ENCODE assay signal across 21 cellular contexts in the genomic region with DNA sequence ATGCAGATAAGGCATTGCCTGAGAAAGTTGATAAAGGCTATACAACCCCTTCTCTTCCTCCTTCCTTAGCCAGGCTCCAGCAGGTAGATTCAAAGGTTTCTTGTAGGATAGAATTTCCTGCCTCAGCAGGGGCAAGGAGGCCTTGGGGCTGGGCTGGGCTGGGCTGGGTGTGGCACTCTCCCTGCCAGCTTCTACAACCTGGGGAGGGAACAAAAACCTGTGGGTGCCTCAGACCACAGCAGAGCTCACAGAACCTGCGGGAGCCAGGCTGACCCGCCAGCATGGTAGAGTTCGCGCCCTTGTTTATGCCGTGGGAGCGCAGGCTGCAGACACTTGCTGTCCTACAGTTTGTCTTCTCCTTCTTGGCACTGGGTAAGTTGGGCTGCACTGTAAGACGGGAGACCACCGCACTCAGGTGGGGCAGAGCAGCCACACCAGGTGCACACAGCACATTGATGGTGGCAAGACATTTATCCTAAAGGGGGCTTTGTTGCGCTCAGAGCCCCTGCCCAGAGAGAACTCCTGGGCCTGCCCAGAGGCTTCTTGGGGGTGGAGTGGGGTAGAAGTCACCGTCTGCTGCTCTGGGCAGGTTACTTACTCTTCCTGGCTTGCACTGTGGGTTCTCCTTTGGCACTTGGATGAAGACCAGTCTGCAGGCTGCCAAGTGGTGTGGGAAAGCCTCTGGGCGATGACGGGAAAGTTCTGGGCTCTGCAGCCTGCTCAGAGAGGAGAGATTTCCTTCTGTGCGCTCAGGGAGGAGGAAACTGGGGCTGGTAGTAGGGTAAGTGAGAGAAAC. TPM values are rescaled to one million over a fixed set of nuclear protein-coding genes. Genes with fewer than 3 reads are reported as not detected.
A peak's percentile ranks its signal among the peaks of the same experiment; 100 is the strongest.
DNase-seq lines count a peak whose midpoint lies in the region; ATAC-seq and TF ChIP-seq lines count a peak whose summit lies in the region.
"Had no signal": no experiment of that assay in that cellular context is flagged by ENCODE, and none has a peak within 500 bp of the region (broad histone marks: within the 10 kb centered on the region; RNA-seq: fewer than 3 reads in every experiment).

MOGAT2 (plus strand) TSS at position 231 of the 796 bp plus-strand sequence; CDS start at position 282, 51 bp downstream.

- H3K4me3 ChIP-seq in breast epithelium = peak within 1 kb of the TSS in 1 of 3 donors; percentile 15
- no peak within 1 kb of the TSS for H3K4me3 ChIP-seq in mammary epithelial cell (replicated peaks in 1 of 3; ENCODE audit: insufficient read depth in 1 of 3, low read depth in 2 of 3, low read length in 3 of 3)
- H3K4me3 ChIP-seq in heart right ventricle = no peak within 1 kb of the TSS
- H3K4me3 ChIP-seq in neural progenitor cell = no peak within 1 kb of the TSS
- peak within 1 kb of the TSS in 3 of 4 donors; percentile 23 to 52 (median 41) for H3K4me3 ChIP-seq in transverse colon
- H3K4me3 ChIP-seq: dorsolateral prefrontal cortex, uterus had no signal

- H3K9me3 ChIP-seq in breast epithelium (no peaks in the 10 kb centered on the region), mammary epithelial cell (replicated peaks; ENCODE audit: insufficient read depth, low read length) (no peaks in the 10 kb centered on the region), heart right ventricle (no peaks in the 10 kb centered on the region), neural progenitor cell (ENCODE audit: low read depth) (no peaks in the 10 kb centered on the region), transverse colon (no peaks in the 10 kb centered on the region)
- H3K9me3 ChIP-seq: uterus had no signal

- TF ChIP-seq EP300 in transverse colon (IDR thresholded peaks at IDR 0.05; ENCODE audit: low read depth) = no peak

- in situ Hi-C loops in mammary epithelial cell (cut with MboI; ENCODE audit: low sequenced_read_pairs in 2 of 2) = loop anchor here in 1 of 2 donors (25.0 kb wide), 1 partner anchor 144 kb away; no protein-coding TSS in a partner anchor
- in situ Hi-C loops in transverse colon (cut with MboI; ENCODE audit: low pct_ligation_motif_present in 1 of 4, low pct_unique_long_range_greater_than_20kb in 1 of 4, low sequenced_read_pairs in 3 of 4) = no loop called here

- H3K27me3 Mint-ChIP-seq in neural progenitor cell (ENCODE audit: insufficient read depth, low read depth) = peaks cover 4% of the 10 kb centered on the region
- H3K27me3 Mint-ChIP-seq: activated naive CD8-positive, alpha-beta T cell treated with anti-CD3 and anti-CD28 coated beads, Interleukin-2, amount 50 U/mL, for 24 hours had no signal

- TF ChIP-seq POLR2A in breast epithelium (IDR thresholded peaks at IDR 0.05) (no peak), transverse colon (IDR thresholded peaks at IDR 0.05) (peak; percentile 89)

- H3K4me1 ChIP-seq in breast epithelium (peaks cover 0 to 12% of the 10 kb centered on the region in 2 donors), mammary epithelial cell (ENCODE audit: insufficient read depth, low read length) (no peaks in the 10 kb centered on the region), heart right ventricle (peaks cover 0 to 30% (median 0%) of the 10 kb centered on the region in 9 donors), neural progenitor cell (no peaks in the 10 kb centered on the region), transverse colon (peaks cover 6 to 75% (median 54%) of the 10 kb centered on the region in 4 donors)
- H3K4me1 ChIP-seq: uterus had no signal

- DNase-seq in breast epithelium (ENCODE audit: low spot score in 2 of 2) = peak in 1 of 2 donors; percentile 25
- DNase-seq in mammary epithelial cell = no peak
- DNase-seq in heart right ventricle = no peak
- DNase-seq in neural progenitor cell (ENCODE audit: low spot score) = no peak
- DNase-seq in transverse colon = peak; percentile 84
- DNase-seq in NCI-H226 = no peak
- no peak for DNase-seq in NCI-H2196 treated with DMSO at 0.1 percent for 48 hours (lab: John Stamatoyannopoulos, UW; ENCODE audit: unreplicated experiment)
- no peak for DNase-seq in SIG-M5 (lab: John Stamatoyannopoulos, UW)
- DNase-seq: 8988T; activated CD4-positive, alpha-beta T cell treated with anti-CD3 and anti-CD28 coated beads for 36 hours; activated naive CD8-positive, alpha-beta T cell treated with anti-CD3 and anti-CD28 coated beads, Interleukin-2, amount 50 U/mL, for 24 hours; brain microvascular endothelial cell; Calu3; dorsolateral prefrontal cortex; GOT3; NCI-H774; stimulated activated CD4-positive, alpha-beta T cell treated with anti-CD3 and anti-CD28 coated beads, Interleukin-2, amount 100 ng/mL, for 24 hours; uterus had no signal

- H3K27ac ChIP-seq in breast epithelium = peak within 1 kb of the TSS; percentile 31 to 77
- H3K27ac ChIP-seq in mammary epithelial cell (ENCODE audit: insufficient read depth, low read depth, low read length) = no peak within 1 kb of the TSS
- H3K27ac ChIP-seq in heart right ventricle = no peak within 1 kb of the TSS
- H3K27ac ChIP-seq in neural progenitor cell = no peak within 1 kb of the TSS
- peak within 1 kb of the TSS; percentile 85 to 90 (median 88) for H3K27ac ChIP-seq in transverse colon
- H3K27ac ChIP-seq: brain microvascular endothelial cell, dorsolateral prefrontal cortex, RWPE1, uterus had no signal

- no peaks in the 10 kb centered on the region for H3F3A ChIP-seq in neural progenitor cell (ENCODE audit: low read depth)

- no peak for TF ChIP-seq CTCF in breast epithelium (IDR thresholded peaks at IDR 0.05)
- no peak for TF ChIP-seq CTCF in mammary epithelial cell (conservative IDR thresholded peaks at IDR 0.05 in 1 of 2, IDR thresholded peaks at IDR 0.05 in 1 of 2; ENCODE audit: extremely low read depth in 1 of 2, insufficient read depth in 1 of 2, low read depth in 1 of 2, low read length in 2 of 2)
- no peak for TF ChIP-seq CTCF in heart right ventricle (IDR thresholded peaks at IDR 0.05)
- TF ChIP-seq CTCF in neural progenitor cell (IDR thresholded peaks at IDR 0.05) = no peak
- TF ChIP-seq CTCF in transverse colon (IDR thresholded peaks at IDR 0.05) = no peak

- no peaks in the 10 kb centered on the region for H3K9me3 Mint-ChIP-seq in neural progenitor cell
- H3K9me3 Mint-ChIP-seq: activated naive CD8-positive, alpha-beta T cell treated with anti-CD3 and anti-CD28 coated beads, Interleukin-2, amount 50 U/mL, for 24 hours had no signal

- CTCF ChIA-PET in mammary epithelial cell (lab: Charles Lee; ENCODE audit: low non-redundant PET) = no interaction called here

- H4K20me1 ChIP-seq in mammary epithelial cell (ENCODE audit: insufficient read depth, low read length) (no peaks in the 10 kb centered on the region), neural progenitor cell (ENCODE audit: low read depth) (no peaks in the 10 kb centered on the region)

- H3K4me1 Mint-ChIP-seq in neural progenitor cell = peaks cover 4% of the 10 kb centered on the region
- H3K4me1 Mint-ChIP-seq: activated CD4-positive, alpha-beta T cell treated with anti-CD3 and anti-CD28 coated beads for 36 hours; activated naive CD8-positive, alpha-beta T cell treated with anti-CD3 and anti-CD28 coated beads, Interleukin-2, amount 50 U/mL, for 24 hours had no signal

- H3K36me3 ChIP-seq in breast epithelium (no peaks in the 10 kb centered on the region), mammary epithelial cell (ENCODE audit: insufficient read depth, low read length) (no peaks in the 10 kb centered on the region), heart right ventricle (no peaks in the 10 kb centered on the region), neural progenitor cell (no peaks in the 10 kb centered on the region), transverse colon (no peaks in the 10 kb centered on the region)
- H3K36me3 ChIP-seq: brain microvascular endothelial cell, uterus had no signal

- 42% methylated on average over 8 of the region's 13 CpGs for WGBS in mammary epithelial cell (ENCODE audit: low coverage, missing lambda C conversion rate)
- 73 to 78% methylated on average over 13 of the region's 13 CpGs for WGBS in heart right ventricle, 2 donors
- WGBS in transverse colon (ENCODE audit: low coverage in 1 of 2), 2 donors = 49% methylated on average over 13 of the region's 13 CpGs; no CpG with 5 or more reads in 1 of the 2 donors

- dilution Hi-C loops in mammary epithelial cell (cut with HindIII; ENCODE audit: low sequenced_read_pairs) = no loop called here

- H3K9ac ChIP-seq in mammary epithelial cell (ENCODE audit: insufficient read depth, low read length) (no peak within 1 kb of the TSS), neural progenitor cell (no peak within 1 kb of the TSS)

- no TSS peak for BruUV-seq in mammary epithelial cell (replicated peaks; lab: Mats Ljungman, UMichigan)

- H3K36me3 Mint-ChIP-seq in neural progenitor cell = no peaks in the 10 kb centered on the region

- no peaks in the 10 kb centered on the region for H3K79me2 ChIP-seq in mammary epithelial cell (ENCODE audit: insufficient read depth, low read length)
- no peaks in the 10 kb centered on the region for H3K79me2 ChIP-seq in neural progenitor cell (ENCODE audit: low read depth)

- no peaks in the 10 kb centered on the region for H3K27me3 ChIP-seq in breast epithelium
- no peaks in the 10 kb centered on the region for H3K27me3 ChIP-seq in mammary epithelial cell (ENCODE audit: insufficient read depth, low read length)
- H3K27me3 ChIP-seq in heart right ventricle = no peaks in the 10 kb centered on the region
- H3K27me3 ChIP-seq in neural progenitor cell = no peaks in the 10 kb centered on the region
- H3K27me3 ChIP-seq in transverse colon = no peaks in the 10 kb centered on the region
- H3K27me3 ChIP-seq: brain microvascular endothelial cell, dorsolateral prefrontal cortex, uterus had no signal

- peak; percentile 54 to 91 (median 73) for ATAC-seq in heart right ventricle
- ATAC-seq: activated CD4-positive, alpha-beta T cell treated with anti-CD3 and anti-CD28 coated beads for 36 hours; activated naive CD8-positive, alpha-beta T cell treated with anti-CD3 and anti-CD28 coated beads, Interleukin-2, amount 50 U/mL, for 24 hours had no signal

- H3K4me2 ChIP-seq in mammary epithelial cell (ENCODE audit: insufficient read depth, low read depth, low read length) = no peak within 1 kb of the TSS
- no peak within 1 kb of the TSS for H3K4me2 ChIP-seq in neural progenitor cell

- no peak within 1 kb of the TSS for H3K27ac Mint-ChIP-seq in neural progenitor cell
- H3K27ac Mint-ChIP-seq: activated CD4-positive, alpha-beta T cell treated with anti-CD3 and anti-CD28 coated beads for 36 hours; activated naive CD8-positive, alpha-beta T cell treated with anti-CD3 and anti-CD28 coated beads, Interleukin-2, amount 50 U/mL, for 24 hours had no signal

- no peak within 1 kb of the TSS for H3K4me3 Mint-ChIP-seq in neural progenitor cell
- H3K4me3 Mint-ChIP-seq: activated CD4-positive, alpha-beta T cell treated with anti-CD3 and anti-CD28 coated beads for 36 hours; activated naive CD8-positive, alpha-beta T cell treated with anti-CD3 and anti-CD28 coated beads, Interleukin-2, amount 50 U/mL, for 24 hours had no signal

- H2AFZ ChIP-seq in mammary epithelial cell (ENCODE audit: low read depth, low read length) (no peak within 1 kb of the TSS), neural progenitor cell (replicated peaks) (peak within 1 kb of the TSS; percentile 72)

- intact Hi-C loops in breast epithelium (cut with DNase I; ENCODE audit: low total_unique reads) = no loop called here
- intact Hi-C loops in mammary epithelial cell (cut with micrococcal nuclease) = no loop called here
- intact Hi-C loops in heart right ventricle (cut with DNase I) = loop anchor here in 2 of 10 donors (5.0 to 10.0 kb wide), 2 partner anchors 47 to 229 kb away; partner anchors contain the start of gene DGAT2 (in 2 of the 2)
- intact Hi-C loops in transverse colon (cut with DNase I; ENCODE audit: low total_unique reads) = no loop called here

RNA-seq across cellular contexts. Expression of gene MOGAT2, which starts in this region (rescaled TPM):
- total RNA-seq in breast epithelium (1 to 10 TPM in 2 of 3 donors, under 1 TPM in 1; 0.32 to 7.3 (median 1.3) TPM), mammary epithelial cell (not detected), heart right ventricle (under 1 TPM in 4 of 10 donors, not detected in 6; 0.13 to 0.35 (median 0.20) TPM), neural progenitor cell (ENCODE audit: low replicate concordance) (0.09 TPM in 1 of 2 replicates, not detected in the other), transverse colon (100 to 1,000 TPM; 154 to 251 (median 183) TPM)
- polyA plus RNA-seq in mammary epithelial cell (not detected), heart right ventricle (not detected)
- polyA minus RNA-seq in mammary epithelial cell = not detected
- total RNA-seq: activated CD4-positive, alpha-beta T cell treated with anti-CD3 and anti-CD28 coated beads for 36 hours; Calu3; osteoblast had no signal
- polyA plus RNA-seq: BJ had no signal

Comparison
In these comparisons a context has a peak if more than half of its experiments do, and no peak if none do; other contexts are left out.
1. RNA of gene MOGAT2 (total RNA-seq): 154 to 251 TPM in transverse colon; 0.32 to 7.3 TPM in breast epithelium, 0.13 to 0.35 TPM in heart right ventricle, not detected in mammary epithelial cell and 0.09 TPM in neural progenitor cell; every median in the first group is over 10 times any median in the second.
2. H3K27ac ChIP-seq: peak in breast epithelium (2 of 2) and transverse colon (4 of 4); none in mammary epithelial cell (single experiment), heart right ventricle (0 of 10) and neural progenitor cell (single experiment).
3. Peak in ATAC-seq in heart right ventricle; RNA of the gene not detected or under 1 TPM.
4. H3K4me3 ChIP-seq: peak in transverse colon (3 of 4); none in mammary epithelial cell (0 of 3), heart right ventricle (0 of 10) and neural progenitor cell (single experiment).